ENCODE assay signal across 9 cellular contexts in genomic region chr10:97612386-97612785, GRCh38. TPM values are rescaled to one million over a fixed set of nuclear protein-coding genes. Genes with fewer than 3 reads are reported as not detected.
DNase-seq lines count a peak whose midpoint lies in the region; ATAC-seq and TF ChIP-seq lines count a peak whose summit lies in the region.
"Had no signal": no experiment of that assay in that cellular context is flagged by ENCODE, and none has a peak within 500 bp of the region (broad histone marks: within the 10 kb centered on the region; RNA-seq: fewer than 3 reads in every experiment).

No MANE protein-coding gene starts in this region.

- peaks cover 0 to 14% (median under 1%) of the 10 kb centered on the region in 4 donors for H3K36me3 ChIP-seq in right lobe of liver
- H3K36me3 ChIP-seq: SJSA1 had no signal

- peak; percentile 64 to 96 (median 86) for ATAC-seq in right lobe of liver
- no peak for ATAC-seq in GM18519 (IDR thresholded peaks at IDR 0.05; ENCODE audit: low FRiP score, unreplicated experiment)

- H3K4me1 ChIP-seq in right lobe of liver = no peaks in the 10 kb centered on the region
- H3K4me1 ChIP-seq: SJSA1 had no signal

- H3K4me3 ChIP-seq in right lobe of liver = no peak overlapping the region
- H3K4me3 ChIP-seq: SJSA1 had no signal

- H3K9me3 ChIP-seq in right lobe of liver = no peaks in the 10 kb centered on the region
- H3K9me3 ChIP-seq: SJSA1 had no signal

- TF ChIP-seq CTCF in right lobe of liver (IDR thresholded peaks at IDR 0.05) = peak; percentile 40 to 70 (median 53)

- no peaks in the 10 kb centered on the region for H3K27me3 ChIP-seq in right lobe of liver
- H3K27me3 ChIP-seq: SJSA1 had no signal

- H3K27ac ChIP-seq in right lobe of liver = no peak overlapping the region
- H3K27ac ChIP-seq: SJSA1 had no signal

- TF ChIP-seq POLR2A in right lobe of liver (IDR thresholded peaks at IDR 0.05) = no peak

- intact Hi-C loops in right lobe of liver (cut with DNase I) = no loop called here

- 28% methylated on average over 2 of the region's 2 CpGs for WGBS in right lobe of liver (ENCODE audit: insufficient coverage, low coverage, low lambda C conversion rate, missing lambda C conversion rate)

- DNase-seq in GM03348 (ENCODE audit: low spot score) (peak; percentile 71), NCI-H1694 treated with DMSO at 0.1 percent for 48 hours (lab: John Stamatoyannopoulos, UW) (peak; percentile 36), cerebellar nuclear complex (lab: John Stamatoyannopoulos, UW) (peak; percentile 13 to 53), right lobe of liver (peak in 1 of 3 donors; percentile 10), NCI-H2029 treated with DMSO at 0.1 percent for 48 hours (lab: John Stamatoyannopoulos, UW) (no peak), GM19238 (ENCODE audit: insufficient read length, low spot score) (no peak)
- no peak for DNase-seq in activated CD8-positive, alpha-beta memory T cell treated with anti-CD3 and anti-CD28 coated beads, Interleukin-2, amount 50 U/mL, for 48 hours

RNA-seq across cellular contexts. Expression of gene MORN4, which starts 20.9 kb away (rescaled TPM):
- 1 to 10 TPM in 4 of 6 experiments, under 1 TPM in 2; 0.69 to 3.9 (median 1.6) TPM for total RNA-seq in right lobe of liver

RNA-seq across cellular contexts. Expression of gene C10orf62, which starts 22.9 kb away (rescaled TPM):
- total RNA-seq in right lobe of liver = 1 to 10 TPM in 5 of 6 experiments, not detected in 1; 1.2 to 4.1 (median 2.2) TPM
- total RNA-seq: SJSA1 had no signal

RNA-seq across cellular contexts. Expression of gene PI4K2A, which starts 28.1 kb away (rescaled TPM):
- total RNA-seq in right lobe of liver = 10 to 100 TPM in 3 of 6 experiments, 1 to 10 TPM in 3; 6.2 to 18.1 (median 11.4) TPM

RNA-seq across cellular contexts. Expression of gene HOGA1, which starts 28.2 kb away (rescaled TPM):
- total RNA-seq in right lobe of liver = 10 to 100 TPM; 16.8 to 92.9 (median 36.5) TPM

RNA-seq across cellular contexts. Expression of gene ANKRD2, which starts 39.8 kb away (rescaled TPM):
- under 1 TPM in 4 of 6 experiments, not detected in 2; 0.28 to 0.81 (median 0.50) TPM for total RNA-seq in right lobe of liver
- total RNA-seq: SJSA1 had no signal

Comparison
In these comparisons a context has a peak if more than half of its experiments do, and no peak if none do; other contexts are left out.
1. DNase-seq: peak in GM03348 (single experiment), NCI-H1694 treated with DMSO at 0.1 percent for 48 hours (single experiment) and cerebellar nuclear complex (2 of 2); none in NCI-H2029 treated with DMSO at 0.1 percent for 48 hours (single experiment), GM19238 (single experiment) and activated CD8-positive, alpha-beta memory T cell treated with anti-CD3 and anti-CD28 coated beads, Interleukin-2, amount 50 U/mL, for 48 hours (single experiment).